Comparison of ENCODE assay signal across 14 cellular contexts in the genomic region with DNA sequence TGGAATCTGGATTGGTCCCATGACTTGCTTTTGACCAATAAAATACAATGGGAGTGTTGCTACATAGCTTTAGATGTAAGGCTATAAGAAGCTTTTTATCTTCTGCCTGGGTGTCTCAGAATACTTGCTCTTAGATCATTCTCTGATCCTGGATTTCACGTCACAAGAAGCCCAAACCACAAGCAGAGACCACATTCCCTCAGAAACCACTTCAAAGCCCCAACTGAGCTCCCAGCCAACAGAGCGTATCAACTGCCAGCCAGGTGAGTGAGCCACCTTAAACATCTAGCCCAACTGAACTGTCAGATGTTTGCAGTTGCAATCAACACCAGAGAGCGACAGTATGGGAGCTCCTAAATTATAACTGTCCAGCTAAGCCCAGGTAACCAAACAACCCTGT.
A peak's percentile ranks its signal among the peaks of the same experiment; 100 is the strongest.
DNase-seq lines count a peak whose midpoint lies in the region; ATAC-seq lines count a peak whose summit lies in the region.
"Had no signal": no experiment of that assay in that cellular context is flagged by ENCODE, and none has a peak within 500 bp of the region (broad histone marks: within the 10 kb centered on the region; RNA-seq: fewer than 3 reads in every experiment).

No MANE protein-coding gene starts in this region.

- H3K4me3 ChIP-seq in Jurkat, Clone E6-1 (ENCODE audit: low read length): peak overlapping the region; percentile 13
- H3K4me3 ChIP-seq: A549, lung, pancreas had no signal

- CTCF ChIA-PET in activated CD4-positive, alpha-beta T cell treated with anti-CD3 and anti-CD28 coated beads for 36 hours (lab: Charles Lee): interaction anchor here (0.6 kb wide), 1 partner anchor 57 kb away, joined by 4 read pairs; no protein-coding TSS in a partner anchor

- H3K9me3 Mint-ChIP-seq in activated CD4-positive, alpha-beta T cell treated with anti-CD3 and anti-CD28 coated beads for 36 hours (ENCODE audit: low read depth): peaks cover 3% of the 10 kb centered on the region
- H3K9me3 Mint-ChIP-seq in activated naive CD8-positive, alpha-beta T cell treated with anti-CD3 and anti-CD28 coated beads, Interleukin-2, amount 10 ng/mL, durations not matched to agents 7 days and 5 days: peaks cover 4% of the 10 kb centered on the region

- intact Hi-C loops in activated CD4-positive, alpha-beta T cell treated with anti-CD3 and anti-CD28 coated beads for 36 hours (cut with DNase I, micrococcal nuclease): no loop called here

- no peak for ATAC-seq in activated CD4-positive, alpha-beta T cell treated with anti-CD3 and anti-CD28 coated beads for 36 hours
- ATAC-seq in activated naive CD8-positive, alpha-beta T cell treated with anti-CD3 and anti-CD28 coated beads, Interleukin-2, amount 10 ng/mL, durations not matched to agents 7 days and 5 days (ENCODE audit: low read depth): peak; percentile 47
- no peak for ATAC-seq in GM18498 (IDR thresholded peaks at IDR 0.05; ENCODE audit: unreplicated experiment)
- ATAC-seq: A549, pancreas had no signal

- no peaks in the 10 kb centered on the region for H3K36me3 Mint-ChIP-seq in activated CD4-positive, alpha-beta T cell treated with anti-CD3 and anti-CD28 coated beads for 36 hours (ENCODE audit: low read depth)
- no peaks in the 10 kb centered on the region for H3K36me3 Mint-ChIP-seq in activated naive CD8-positive, alpha-beta T cell treated with anti-CD3 and anti-CD28 coated beads, Interleukin-2, amount 10 ng/mL, durations not matched to agents 7 days and 5 days
- H3K36me3 Mint-ChIP-seq: activated naive CD8-positive, alpha-beta T cell had no signal

- POLR2A ChIA-PET in activated CD4-positive, alpha-beta T cell treated with anti-CD3 and anti-CD28 coated beads for 36 hours (lab: Charles Lee): no interaction called here
- POLR2A ChIA-PET in activated naive CD8-positive, alpha-beta T cell treated with anti-CD3 and anti-CD28 coated beads, Interleukin-2, amount 10 ng/mL, durations not matched to agents 7 days and 5 days (lab: Charles Lee): no interaction called here

- H3K4me3 Mint-ChIP-seq in activated CD4-positive, alpha-beta T cell treated with anti-CD3 and anti-CD28 coated beads for 36 hours: no peak overlapping the region
- no peak overlapping the region for H3K4me3 Mint-ChIP-seq in activated naive CD8-positive, alpha-beta T cell treated with anti-CD3 and anti-CD28 coated beads, Interleukin-2, amount 10 ng/mL, durations not matched to agents 7 days and 5 days
- H3K4me3 Mint-ChIP-seq: activated naive CD8-positive, alpha-beta T cell had no signal

- H3K4me1 Mint-ChIP-seq in activated CD4-positive, alpha-beta T cell treated with anti-CD3 and anti-CD28 coated beads for 36 hours: peaks cover 5% of the 10 kb centered on the region
- H3K4me1 Mint-ChIP-seq in activated naive CD8-positive, alpha-beta T cell treated with anti-CD3 and anti-CD28 coated beads, Interleukin-2, amount 10 ng/mL, durations not matched to agents 7 days and 5 days: peaks cover 4% of the 10 kb centered on the region

- peak; percentile 59 for DNase-seq in activated CD4-positive, alpha-beta T cell treated with anti-CD3 and anti-CD28 coated beads for 36 hours
- no peak for DNase-seq in activated CD4-positive, alpha-beta T cell treated with anti-CD3 and anti-CD28 coated beads for 4 hours
- DNase-seq in Jurkat, Clone E6-1 (ENCODE audit: low read depth, low spot score): peak; percentile 100
- no peak for DNase-seq in activated naive CD8-positive, alpha-beta T cell treated with anti-CD3 and anti-CD28 coated beads, Interleukin-2, amount 10 ng/mL, durations not matched to agents 7 days and 5 days
- DNase-seq in myocyte (ENCODE audit: low read depth) (peak; percentile 69), SHP77 (lab: John Stamatoyannopoulos, UW) (no peak), occipital lobe (lab: John Stamatoyannopoulos, UW) (no peak)
- DNase-seq: NCI-H524, pancreas, WERI-Rb-1 had no signal

- no peak overlapping the region for H3K27ac Mint-ChIP-seq in activated CD4-positive, alpha-beta T cell treated with anti-CD3 and anti-CD28 coated beads for 36 hours
- H3K27ac Mint-ChIP-seq in activated naive CD8-positive, alpha-beta T cell treated with anti-CD3 and anti-CD28 coated beads, Interleukin-2, amount 10 ng/mL, durations not matched to agents 7 days and 5 days: peak overlapping the region; percentile 40
- H3K27ac Mint-ChIP-seq: activated naive CD8-positive, alpha-beta T cell had no signal

- H3K27me3 Mint-ChIP-seq in activated CD4-positive, alpha-beta T cell treated with anti-CD3 and anti-CD28 coated beads for 36 hours: peaks cover 9% of the 10 kb centered on the region
- H3K27me3 Mint-ChIP-seq in activated naive CD8-positive, alpha-beta T cell treated with anti-CD3 and anti-CD28 coated beads, Interleukin-2, amount 10 ng/mL, durations not matched to agents 7 days and 5 days: peaks cover 4% of the 10 kb centered on the region

Comparison
In these comparisons a context has a peak if more than half of its experiments do, and no peak if none do; other contexts are left out.
1. DNase-seq: peak in activated CD4-positive, alpha-beta T cell treated with anti-CD3 and anti-CD28 coated beads for 36 hours (single experiment), Jurkat, Clone E6-1 (single experiment) and myocyte (single experiment); none in activated CD4-positive, alpha-beta T cell treated with anti-CD3 and anti-CD28 coated beads for 4 hours (0 of 2), activated naive CD8-positive, alpha-beta T cell treated with anti-CD3 and anti-CD28 coated beads, Interleukin-2, amount 10 ng/mL, durations not matched to agents 7 days and 5 days (single experiment), SHP77 (0 of 2) and occipital lobe (single experiment).